ENCODE assay signal across 8 cellular contexts in genomic region chr10:3811331-3811870, GRCh38. TPM values are rescaled to one million over a fixed set of nuclear protein-coding genes. Genes with fewer than 3 reads are reported as not detected.
A peak's percentile ranks its signal among the peaks of the same experiment; 100 is the strongest.
DNase-seq lines count a peak whose midpoint lies in the region; ATAC-seq and TF ChIP-seq lines count a peak whose summit lies in the region.

No MANE protein-coding gene starts in this region.

- H3T11ph ChIP-seq in H9 (ENCODE audit: low read length): no peak overlapping the region

- H4K5ac ChIP-seq in IMR-90 (ENCODE audit: low read depth, low read length) (peak overlapping the region; percentile 97), H9 (ENCODE audit: insufficient read length, low read depth, low read length) (no peak overlapping the region)

- H3K9me1 ChIP-seq in IMR-90 (ENCODE audit: insufficient read depth, low read length): peaks cover 30% of the 10 kb centered on the region

- H3K27ac ChIP-seq in IMR-90 (ENCODE audit: insufficient read depth, low read length) (peak overlapping the region; percentile 91), skeletal muscle tissue (ENCODE audit: low read depth, low read length) (peak overlapping the region; percentile 90), H9 (ENCODE audit: insufficient read length, low read depth, low read length) (no peak overlapping the region)

- DNase-seq in Daoy (ENCODE audit: low read depth): peak; percentile 87
- DNase-seq in IMR-90: peak; percentile 71
- DNase-seq in activated T-cell treated with anti-CD3 and anti-CD28 coated beads, Interleukin-2, amount 50 U/mL, for 48 hours: peak; percentile 73 to 76
- DNase-seq in germinal center (ENCODE audit: low spot score): peak; percentile 51
- no peak for DNase-seq in NCI-H2081 treated with DMSO at 0.1 percent for 48 hours (lab: John Stamatoyannopoulos, UW)
- DNase-seq in H9: no peak

- no peaks in the 10 kb centered on the region for H4K20me1 ChIP-seq in IMR-90 (ENCODE audit: insufficient read depth, low read length)
- H4K20me1 ChIP-seq in H9 (ENCODE audit: control insufficient read depth, insufficient read depth, insufficient read length): no peaks in the 10 kb centered on the region

- H3K27ac Mint-ChIP-seq in H9: no peak overlapping the region

- POLR2A ChIA-PET in IMR-90 (lab: Charles Lee; ENCODE audit: unreplicated experiment): no interaction called here

- peak overlapping the region; percentile 88 for H4K91ac ChIP-seq in IMR-90 (ENCODE audit: insufficient read depth, low read depth, low read length)
- no peak overlapping the region for H4K91ac ChIP-seq in H9 (ENCODE audit: insufficient read length, low read depth, low read length)

- intact Hi-C loops in IMR-90 (cut with micrococcal nuclease): loop anchor here (2.0 kb wide), 2 partner anchors 13 to 41 kb away; no protein-coding TSS in a partner anchor

- H3K4me2 ChIP-seq in IMR-90 (ENCODE audit: low read depth, low read length): peak overlapping the region; percentile 97
- H3K4me2 ChIP-seq in H9 (ENCODE audit: insufficient read depth, insufficient read length, low read length): no peak overlapping the region

- peaks cover 33% of the 10 kb centered on the region for H3K4me1 ChIP-seq in IMR-90 (ENCODE audit: control insufficient read depth, insufficient read depth, low read length)
- peaks cover 51 to 54% (median 52%) of the 10 kb centered on the region in 3 donors for H3K4me1 ChIP-seq in skeletal muscle tissue (ENCODE audit: control insufficient read depth in 3 of 3, insufficient read depth in 3 of 3, low read length in 3 of 3)
- no peaks in the 10 kb centered on the region for H3K4me1 ChIP-seq in H9 (ENCODE audit: insufficient read depth, low read length)

- 0% methylated on average over 3 of the region's 7 CpGs; no CpG with 5 or more reads in 1 of the 2 experiments for WGBS in IMR-90 (ENCODE audit: extremely low coverage in 2 of 2, insufficient read length in 1 of 2), 2 experiments
- no CpG with 5 or more reads among the region's 7 CpGs for WGBS in H9 (ENCODE audit: extremely low coverage, insufficient read length, low lambda C conversion rate)

- H3K18ac ChIP-seq in IMR-90 (ENCODE audit: low read depth, low read length) (peak overlapping the region; percentile 96), H9 (ENCODE audit: insufficient read length, low read depth, low read length) (no peak overlapping the region)

- no peak for TF ChIP-seq RAD21 in IMR-90 (IDR thresholded peaks at IDR 0.05; ENCODE audit: low read length)

- dilution Hi-C loops in IMR-90 (cut with HindIII; ENCODE audit: low sequenced_read_pairs, unreplicated experiment): no loop called here

- ATAC-seq in GM21526 (IDR thresholded peaks at IDR 0.05; ENCODE audit: low FRiP score, unreplicated experiment) (peak; percentile 74), IMR-90 (ENCODE audit: low read depth) (peak; percentile 63)

- H3K79me2 ChIP-seq in H9 (ENCODE audit: insufficient read depth, low read length): no peaks in the 10 kb centered on the region

- peaks cover 11 to 13% of the 10 kb centered on the region in 2 experiments; a peak in 3 of 4 replicates for H3K4me1 Mint-ChIP-seq in H9

- H3K4me3 ChIP-seq in IMR-90 (ENCODE audit: insufficient read depth, low read depth, low read length) (peak overlapping the region; percentile 17; the same call in 1 of the 2 replicates), skeletal muscle tissue (ENCODE audit: low read length in 3 of 3) (peak overlapping the region; percentile 48 to 62 (median 59))

- peak overlapping the region; percentile 85 for H2AK5ac ChIP-seq in IMR-90 (ENCODE audit: low read depth, low read length)
- no peak overlapping the region for H2AK5ac ChIP-seq in H9 (ENCODE audit: insufficient read length, low read length)

- H2BK20ac ChIP-seq in IMR-90 (ENCODE audit: low read depth, low read length) (peak overlapping the region; percentile 97), H9 (ENCODE audit: low read depth, low read length, poor library complexity, severe bottlenecking) (no peak overlapping the region)

- TF ChIP-seq CTCF in IMR-90 (conservative IDR thresholded peaks at IDR 0.05; ENCODE audit: low read depth, low read length) (no peak), H9 (conservative IDR thresholded peaks at IDR 0.05) (no peak)

- H3K27me3 ChIP-seq in IMR-90 (ENCODE audit: control insufficient read depth, insufficient read depth, low read length) (no peaks in the 10 kb centered on the region), skeletal muscle tissue (ENCODE audit: control insufficient read depth in 3 of 3, insufficient read depth in 3 of 3, low read length in 3 of 3) (no peaks in the 10 kb centered on the region), H9 (ENCODE audit: insufficient read depth, low read length) (no peaks in the 10 kb centered on the region)

- H2AK9ac ChIP-seq in IMR-90 (replicated peaks; ENCODE audit: low read depth, low read length, poor library complexity): peak overlapping the region; percentile 75

- H3K79me1 ChIP-seq in IMR-90 (ENCODE audit: low read depth in 1 of 2, low read length in 2 of 2): peaks cover 0 to 32% of the 10 kb centered on the region in 2 experiments; a peak in 3 of 4 replicates
- no peaks in the 10 kb centered on the region for H3K79me1 ChIP-seq in H9 (ENCODE audit: insufficient read depth, low read depth, low read length, poor library complexity, severe bottlenecking)

- no peak overlapping the region for H2BK12ac ChIP-seq in H9 (ENCODE audit: insufficient read length, low read depth, low read length)

- H3K56ac ChIP-seq in IMR-90 (ENCODE audit: extremely low read depth, insufficient read depth, low read length): peak overlapping the region; percentile 50
- no peak overlapping the region for H3K56ac ChIP-seq in H9 (ENCODE audit: insufficient read length, low read depth, low read length)

- no peaks in the 10 kb centered on the region; the same call in 1 of the 2 replicates for H3K27me3 Mint-ChIP-seq in H9 (ENCODE audit: low read depth)

- BruUV-seq in IMR-90 (replicated peaks; lab: Mats Ljungman, UMichigan): no TSS peak

- peak overlapping the region; percentile 83 for H3K14ac ChIP-seq in IMR-90 (replicated peaks; ENCODE audit: low read depth, low read length)
- H3K14ac ChIP-seq in H9 (ENCODE audit: insufficient read depth, low read length): no peak overlapping the region

- no peaks in the 10 kb centered on the region for H3K36me3 ChIP-seq in IMR-90 (ENCODE audit: control insufficient read depth, insufficient read depth, low read length)
- H3K36me3 ChIP-seq in skeletal muscle tissue (ENCODE audit: control insufficient read depth in 3 of 3, insufficient read depth in 3 of 3, low read length in 3 of 3): no peaks in the 10 kb centered on the region

- H3K4me3 Mint-ChIP-seq in H9: no peak overlapping the region

- H3K9ac ChIP-seq in IMR-90 (ENCODE audit: low read depth, low read length) (peak overlapping the region; percentile 74), skeletal muscle tissue (ENCODE audit: low read depth in 1 of 3, low read length in 3 of 3) (peak overlapping the region; percentile 44 to 66 (median 64)), H9 (ENCODE audit: extremely low read depth, insufficient read length, low read length) (no peak overlapping the region)

- CTCF ChIA-PET in IMR-90 (lab: Yijun Ruan, JAX): no interaction called here

- H2BK15ac ChIP-seq in IMR-90 (ENCODE audit: low read depth, low read length): peak overlapping the region; percentile 81; the same call in 2 of the 3 replicates
- no peak overlapping the region for H2BK15ac ChIP-seq in H9 (ENCODE audit: low read depth, low read length)

- H3K9me3 Mint-ChIP-seq in H9: no peaks in the 10 kb centered on the region

- no peaks in the 10 kb centered on the region for H3K23me2 ChIP-seq in H9 (ENCODE audit: insufficient read length, low read depth, low read length, poor library complexity, severe bottlenecking)

- H3K4ac ChIP-seq in IMR-90 (ENCODE audit: low read depth, low read length): peak overlapping the region; percentile 94
- no peak overlapping the region for H3K4ac ChIP-seq in H9 (ENCODE audit: low read depth, low read length)

- H3K36me3 Mint-ChIP-seq in H9 (ENCODE audit: insufficient read depth in 1 of 3, low read depth in 3 of 3): no peaks in the 10 kb centered on the region

- in situ Hi-C loops in IMR-90 (cut with MboI; ENCODE audit: low sequenced_read_pairs): no loop called here

- H2BK120ac ChIP-seq in IMR-90 (ENCODE audit: low read depth, low read length): peak overlapping the region; percentile 97
- no peak overlapping the region for H2BK120ac ChIP-seq in H9 (ENCODE audit: low read depth, low read length, poor library complexity, severe bottlenecking)

- H2AFZ ChIP-seq in IMR-90 (replicated peaks; ENCODE audit: low read length, poor library complexity) (peak overlapping the region; percentile 84), H9 (ENCODE audit: low read length) (no peak overlapping the region)

- peak overlapping the region; percentile 96 for H2BK5ac ChIP-seq in IMR-90 (ENCODE audit: low read depth, low read length, poor library complexity, severe bottlenecking)
- H2BK5ac ChIP-seq in H9 (ENCODE audit: insufficient read length, low read length): no peak overlapping the region

- H3K9me3 ChIP-seq in IMR-90 (ENCODE audit: control insufficient read depth, insufficient read depth, low read length) (no peaks in the 10 kb centered on the region), skeletal muscle tissue (ENCODE audit: control insufficient read depth in 3 of 3, low read length in 3 of 3) (no peaks in the 10 kb centered on the region), H9 (ENCODE audit: control insufficient read depth, low read depth, low read length) (no peaks in the 10 kb centered on the region)

- no peak for TF ChIP-seq POLR2A in IMR-90 (IDR thresholded peaks at IDR 0.05; ENCODE audit: low read depth, low read length)

- H3K23ac ChIP-seq in IMR-90 (ENCODE audit: low read depth, low read length): peak overlapping the region; percentile 4
- H3K23ac ChIP-seq in H9 (ENCODE audit: insufficient read length, low read depth, low read length): no peak overlapping the region

- H4K8ac ChIP-seq in IMR-90 (ENCODE audit: low read depth in 2 of 2, low read length in 2 of 2): peak overlapping the region; percentile 40 to 92
- no peak overlapping the region for H4K8ac ChIP-seq in H9 (replicated peaks; ENCODE audit: insufficient read length, low read depth, low read length)

RNA-seq across cellular contexts. Expression of gene KLF6, which starts 26.4 kb away (rescaled TPM):
- total RNA-seq in Daoy (2014; rRNA removed; shearing (Covaris generic)): 7.5 and 11.6 TPM in 2 replicates
- total RNA-seq in IMR-90 (2012; rRNA removed) (69.0 and 98.6 TPM in 2 replicates), skeletal muscle tissue (50.6 TPM), H9 (2021) (19.3 and 20.9 TPM in 2 replicates)
- 123 and 175 TPM in 2 replicates for polyA plus RNA-seq in IMR-90 (2012; rRNA removed)
- 70.4 and 114 TPM in 2 replicates for polyA plus RNA-seq in IMR-90 (2012; cell fraction: cytosol; rRNA removed)
- 720 and 827 TPM in 2 replicates for polyA plus RNA-seq in IMR-90 (2012; cell fraction: nucleus; rRNA removed; ENCODE audit: low replicate concordance)

Comparison
In these comparisons a context has a peak if more than half of its experiments do, and no peak if none do; other contexts are left out.
1. DNase-seq: peak in Daoy (single experiment), IMR-90 (single experiment), activated T-cell treated with anti-CD3 and anti-CD28 coated beads, Interleukin-2, amount 50 U/mL, for 48 hours (2 of 2) and germinal center (single experiment); none in NCI-H2081 treated with DMSO at 0.1 percent for 48 hours (single experiment) and H9 (single experiment).